ENCODE assay signal across 1 cellular context in genomic region chr17:16363749-16364536, GRCh38.
TF ChIP-seq lines count a peak whose summit lies in the region.

No MANE protein-coding gene starts in this region.

TF ChIP-seq in H1, 55 proteins besides CTCF, POLR2A, EP300 and RAD21:
- TF ChIP-seq SP1 (IDR thresholded peaks at IDR 0.05; ENCODE audit: low read depth, low read length) (no peak), KDM5A (IDR thresholded peaks at IDR 0.05; ENCODE audit: low read length) (no peak), MAX (IDR thresholded peaks at IDR 0.05) (peak; percentile 16; the same call in 1 of the 2 replicates), KDM4A (IDR thresholded peaks at IDR 0.05; ENCODE audit: low read depth, low read length, severe bottlenecking) (no peak), NANOG (IDR thresholded peaks at IDR 0.05; ENCODE audit: insufficient read depth, low read depth, low read length, poor library complexity, severe bottlenecking) (no peak), CREB1 (IDR thresholded peaks at IDR 0.05) (0 out of 2 replicates have a peak, but pooled peaks have one; percentile 37), SRF (IDR thresholded peaks at IDR 0.05; ENCODE audit: low read depth, low read length) (no peak)
